9 cellular contexts compared by ENCODE assay signal in genomic region chr7:98021588-98022351, GRCh38.
A peak's percentile ranks its signal among the peaks of the same experiment; 100 is the strongest.
DNase-seq lines count a peak whose midpoint lies in the region; ATAC-seq lines count a peak whose summit lies in the region.
"Had no signal": no experiment of that assay in that cellular context is flagged by ENCODE, and none has a peak within 500 bp of the region (broad histone marks: within the 10 kb centered on the region; RNA-seq: fewer than 3 reads in every experiment).

No MANE protein-coding gene starts in this region.

- peak; percentile 7 to 53 for DNase-seq in NCI-H524 (lab: John Stamatoyannopoulos, UW)
- no peak for DNase-seq in NCI-H524 treated with DMSO at 0.1 percent for 48 hours (lab: John Stamatoyannopoulos, UW)
- peak; percentile 45 for DNase-seq in NCI-H226
- DNase-seq in activated CD4-positive, CD25-positive, alpha-beta regulatory T cell treated with anti-CD3 and anti-CD28 coated beads, Interleukin-2, amount 50 U/mL, for 72 hours: peak; percentile 87
- peak in 56 of 61 donors; percentile 3 to 84 (median 52) for DNase-seq in caudate nucleus (lab: John Stamatoyannopoulos, UW)
- DNase-seq in kidney tubule cell (ENCODE audit: low spot score): peak; percentile 68
- peak; percentile 85 to 88 for DNase-seq in stimulated activated CD4-positive, alpha-beta T cell treated with anti-CD3 and anti-CD28 coated beads, Interleukin-2, amount 100 ng/mL, for 48 hours

- H3K27ac ChIP-seq in caudate nucleus (ENCODE audit: low read depth, low read length): no peak overlapping the region
- H3K27ac ChIP-seq: BLaER1 treated with 17β-estradiol and CSF1 and Interleukin-3, amounts not matched to agents 10 nM and 100 nM had no signal

- peak; percentile 55 for ATAC-seq in HG03135 (IDR thresholded peaks at IDR 0.05; ENCODE audit: unreplicated experiment)
